In the genomic region with DNA sequence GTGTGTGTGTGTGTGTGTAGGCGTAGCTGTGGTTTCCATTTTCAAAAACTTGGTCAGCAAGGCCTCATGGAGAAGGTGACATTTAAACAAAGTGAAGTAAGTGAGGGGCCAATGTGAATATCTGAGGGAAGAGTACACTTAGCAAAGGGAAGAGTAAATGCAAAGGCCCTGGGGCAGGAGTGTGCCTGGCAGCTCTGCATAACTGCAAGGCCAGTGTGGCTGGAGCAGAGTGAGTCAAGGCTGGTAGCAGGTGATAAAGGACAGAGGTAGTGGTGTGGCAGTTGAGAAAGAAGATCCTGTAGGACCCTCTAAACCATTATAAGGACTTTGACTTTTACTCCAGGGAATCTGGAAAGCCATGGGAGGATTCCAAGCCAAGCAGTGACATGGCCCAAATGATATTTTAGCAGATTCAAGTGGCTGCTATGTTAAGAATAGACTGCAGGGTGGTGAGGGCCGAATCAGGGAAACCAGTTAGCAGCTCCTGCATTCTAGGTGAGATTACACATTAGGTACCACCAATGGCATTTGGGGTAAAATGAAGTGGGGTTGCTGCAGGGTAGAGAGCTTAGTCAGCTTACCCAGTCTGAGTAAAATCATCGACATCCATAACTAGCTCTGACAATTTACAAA, we compare ENCODE assay signal across 22 cellular contexts. TPM values are rescaled to one million over a fixed set of nuclear protein-coding genes. Genes with fewer than 3 reads are reported as not detected.
DNase-seq lines count a peak whose midpoint lies in the region; ATAC-seq and TF ChIP-seq lines count a peak whose summit lies in the region.
"Had no signal": no experiment of that assay in that cellular context is flagged by ENCODE, and none has a peak within 500 bp of the region (broad histone marks: within the 10 kb centered on the region; RNA-seq: fewer than 3 reads in every experiment).

No MANE protein-coding gene starts in this region.

- WGBS in esophagus, 2 donors = 80 to 82% methylated on average over 3 of the region's 3 CpGs
- WGBS in urinary bladder = 62% methylated on average over 3 of the region's 3 CpGs

- H3K9me3 ChIP-seq in esophagus (ENCODE audit: control insufficient read depth in 2 of 2, insufficient read depth in 1 of 2, low read depth in 1 of 2, low read length in 1 of 2) (no peaks in the 10 kb centered on the region), mucosa of descending colon (no peaks in the 10 kb centered on the region)
- H3K9me3 ChIP-seq: Caco-2 had no signal

- no peak for TF ChIP-seq CTCF in mucosa of descending colon (IDR thresholded peaks at IDR 0.05)

- H3K36me3 ChIP-seq in esophagus (ENCODE audit: control insufficient read depth in 2 of 2, insufficient read depth in 2 of 2, low read length in 1 of 2) = no peaks in the 10 kb centered on the region
- no peaks in the 10 kb centered on the region for H3K36me3 ChIP-seq in mucosa of descending colon (ENCODE audit: low read depth)
- H3K36me3 ChIP-seq in urinary bladder (ENCODE audit: insufficient read depth) = no peaks in the 10 kb centered on the region

- no peaks in the 10 kb centered on the region for H3K27me3 ChIP-seq in esophagus (ENCODE audit: control insufficient read depth in 1 of 2, insufficient read depth in 2 of 2, low read length in 2 of 2)

- H3K4me3 Mint-ChIP-seq in activated T-cell treated with anti-CD3 and anti-CD28 coated beads, Interleukin-2, amount 50 U/mL, for 72 hours = no peak overlapping the region
- no peak overlapping the region for H3K4me3 Mint-ChIP-seq in activated T-cell treated with anti-CD3 and anti-CD28 coated beads, Interleukin-2, amount 50 U/mL, for 24 hours
- H3K4me3 Mint-ChIP-seq: naive thymus-derived CD8-positive, alpha-beta T cell had no signal

- peaks cover 0 to 2% of the 10 kb centered on the region in 2 donors for H3K4me1 ChIP-seq in esophagus (ENCODE audit: control insufficient read depth in 2 of 2, insufficient read depth in 2 of 2, low read length in 1 of 2)
- H3K4me1 ChIP-seq in mucosa of descending colon (ENCODE audit: low read depth) = no peaks in the 10 kb centered on the region
- no peaks in the 10 kb centered on the region for H3K4me1 ChIP-seq in urinary bladder (ENCODE audit: insufficient read depth)
- H3K4me1 ChIP-seq: Caco-2, parathyroid adenoma had no signal

- H3K27ac ChIP-seq in esophagus (ENCODE audit: low read depth in 2 of 2, low read length in 1 of 2) (peak overlapping the region; percentile 42 to 53), urinary bladder (ENCODE audit: low read depth) (peak overlapping the region; percentile 14)
- H3K27ac ChIP-seq: epithelial cell of prostate, parathyroid adenoma, skin epidermis had no signal

- H3K4me3 ChIP-seq in esophagus (ENCODE audit: low read depth in 1 of 2, low read length in 2 of 2) (no peak overlapping the region), mucosa of descending colon (no peak overlapping the region), urinary bladder (ENCODE audit: low read depth, low read length) (no peak overlapping the region)
- H3K4me3 ChIP-seq: skin epidermis had no signal

- intact Hi-C loops in mucosa of descending colon (cut with DNase I, micrococcal nuclease) = no loop called here

- DNase-seq in activated T-cell treated with anti-CD3 and anti-CD28 coated beads, Interleukin-2, amount 50 U/mL, for 72 hours = no peak
- no peak for DNase-seq in activated T-cell treated with anti-CD3 and anti-CD28 coated beads, Interleukin-2, amount 50 U/mL, for 24 hours
- DNase-seq in mucosa of descending colon (no peak), GM03348 (ENCODE audit: low spot score) (no peak), cerebellar cortex (ENCODE audit: low spot score) (no peak)
- DNase-seq: activated CD4-positive, CD25-positive, alpha-beta regulatory T cell treated with anti-CD3 and anti-CD28 coated beads, Interleukin-2, amount 50 U/mL, for 72 hours; Caco-2; foreskin melanocyte; mammary epithelial cell; naive thymus-derived CD8-positive, alpha-beta T cell; NCI-H1436 treated with DMSO at 0.1 percent for 48 hours; NCI-H524; RPMI8226; stimulated activated CD4-positive, alpha-beta T cell treated with anti-CD3 and anti-CD28 coated beads, Interleukin-4, amount 100 ng/mL, for 24 hours; T1000 had no signal

- no peaks in the 10 kb centered on the region for H3K36me3 Mint-ChIP-seq in activated T-cell treated with anti-CD3 and anti-CD28 coated beads, Interleukin-2, amount 50 U/mL, for 72 hours (ENCODE audit: insufficient read depth in 2 of 2)
- no peaks in the 10 kb centered on the region for H3K36me3 Mint-ChIP-seq in activated T-cell treated with anti-CD3 and anti-CD28 coated beads, Interleukin-2, amount 50 U/mL, for 24 hours (ENCODE audit: low read depth)
- H3K36me3 Mint-ChIP-seq: naive thymus-derived CD8-positive, alpha-beta T cell had no signal

- no peaks in the 10 kb centered on the region for H3K9me3 Mint-ChIP-seq in activated T-cell treated with anti-CD3 and anti-CD28 coated beads, Interleukin-2, amount 50 U/mL, for 72 hours
- no peaks in the 10 kb centered on the region for H3K9me3 Mint-ChIP-seq in activated T-cell treated with anti-CD3 and anti-CD28 coated beads, Interleukin-2, amount 50 U/mL, for 24 hours
- H3K9me3 Mint-ChIP-seq: activated T-helper 2 cell treated with anti-CD3 and anti-CD28 coated beads, Interferon-gamma antibody, Interleukin-2, Interleukin-4, amounts not matched to agents 10 μg/mL and 5 μg/mL and 100 μg/mL, durations not matched to agents 14 hours and 24 hours and 36 hours; naive thymus-derived CD8-positive, alpha-beta T cell had no signal

- ATAC-seq in activated T-cell treated with anti-CD3 and anti-CD28 coated beads, Interleukin-2, amount 50 U/mL, for 72 hours (replicated peaks in 1 of 2) = peak; percentile 21 to 25
- ATAC-seq in mucosa of descending colon = peak; percentile 22
- no peak for ATAC-seq in HG03159 (IDR thresholded peaks at IDR 0.05; ENCODE audit: unreplicated experiment)
- ATAC-seq: naive thymus-derived CD8-positive, alpha-beta T cell had no signal

- H3K27ac Mint-ChIP-seq in activated T-cell treated with anti-CD3 and anti-CD28 coated beads, Interleukin-2, amount 50 U/mL, for 72 hours = no peak overlapping the region
- no peak overlapping the region for H3K27ac Mint-ChIP-seq in activated T-cell treated with anti-CD3 and anti-CD28 coated beads, Interleukin-2, amount 50 U/mL, for 24 hours
- H3K27ac Mint-ChIP-seq: activated T-helper 2 cell treated with anti-CD3 and anti-CD28 coated beads, Interferon-gamma antibody, Interleukin-2, Interleukin-4, amounts not matched to agents 10 μg/mL and 5 μg/mL and 100 μg/mL, durations not matched to agents 14 hours and 24 hours and 36 hours; naive thymus-derived CD8-positive, alpha-beta T cell had no signal

- H3K27me3 Mint-ChIP-seq in activated T-cell treated with anti-CD3 and anti-CD28 coated beads, Interleukin-2, amount 50 U/mL, for 72 hours (ENCODE audit: low read depth) = peaks cover 17% of the 10 kb centered on the region
- H3K27me3 Mint-ChIP-seq in activated T-cell treated with anti-CD3 and anti-CD28 coated beads, Interleukin-2, amount 50 U/mL, for 24 hours = peaks cover 11% of the 10 kb centered on the region

- H3K4me1 Mint-ChIP-seq in activated T-cell treated with anti-CD3 and anti-CD28 coated beads, Interleukin-2, amount 50 U/mL, for 72 hours (ENCODE audit: low read depth) = peaks cover 19% of the 10 kb centered on the region
- H3K4me1 Mint-ChIP-seq in activated T-cell treated with anti-CD3 and anti-CD28 coated beads, Interleukin-2, amount 50 U/mL, for 24 hours (ENCODE audit: low read depth) = peaks cover 17% of the 10 kb centered on the region

RNA-seq across cellular contexts. Expression of a gene that starts 5.9 kb away (rescaled TPM):
- 10 to 100 TPM; 58.0 to 68.7 TPM for total RNA-seq in activated T-cell treated with anti-CD3 and anti-CD28 coated beads, Interleukin-2, amount 50 U/mL, for 72 hours
- polyA plus RNA-seq in esophagus = 10 to 100 TPM; 10.4 to 15.3 TPM
- 100 to 1,000 TPM in 1 of 3 donors, 10 to 100 TPM in 2; 50.2 to 249 (median 71.6) TPM for total RNA-seq in mucosa of descending colon
- total RNA-seq in urinary bladder = 115 TPM
- polyA plus RNA-seq in urinary bladder = 74.7 TPM

RNA-seq across cellular contexts. Expression of a gene that starts 58.5 kb away (rescaled TPM):
- 10 to 100 TPM; 40.2 to 41.5 TPM for total RNA-seq in activated T-cell treated with anti-CD3 and anti-CD28 coated beads, Interleukin-2, amount 50 U/mL, for 72 hours
- polyA plus RNA-seq in esophagus (10 to 100 TPM; 21.0 to 57.3 TPM), urinary bladder (12.9 TPM)
- total RNA-seq in mucosa of descending colon (10 to 100 TPM; 22.1 to 36.8 (median 27.4) TPM), urinary bladder (50.3 TPM)
